In the genomic region with DNA sequence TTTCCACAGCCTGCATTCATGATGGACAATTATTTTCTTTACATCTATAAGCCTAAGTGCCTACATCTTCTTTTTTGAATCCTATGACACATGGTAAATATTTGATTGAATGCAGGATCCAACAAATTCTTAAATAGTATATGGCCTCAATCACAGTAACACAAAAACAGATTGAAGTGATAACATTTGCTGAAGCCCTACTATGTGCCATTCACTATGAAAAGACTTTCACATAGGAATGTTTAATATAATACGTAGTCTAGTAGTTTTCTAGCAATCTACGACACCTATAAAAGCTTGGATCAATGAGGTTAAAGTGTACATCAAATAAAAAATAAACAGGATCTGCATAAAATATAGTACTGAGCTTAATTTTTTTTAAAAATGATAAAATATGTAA, we compare ENCODE assay signal across 22 cellular contexts.
DNase-seq lines count a peak whose midpoint lies in the region; ATAC-seq, FAIRE-seq and TF ChIP-seq lines count a peak whose summit lies in the region.
"Had no signal": no experiment of that assay in that cellular context is flagged by ENCODE, and none has a peak within 500 bp of the region (broad histone marks: within the 10 kb centered on the region; RNA-seq: fewer than 3 reads in every experiment).

No MANE protein-coding gene starts in this region.

- no peak for TF ChIP-seq CTCF in HepG2 (CRISPR knock-in tag; IDR thresholded peaks at IDR 0.05)
- no peak for TF ChIP-seq CTCF in right lobe of liver (IDR thresholded peaks at IDR 0.05)
- no peak for TF ChIP-seq CTCF in K562 (IDR thresholded peaks at IDR 0.05 in 2 of 3, conservative IDR thresholded peaks at IDR 0.05 in 1 of 3; ENCODE audit: insufficient read depth in 2 of 3, low read depth in 1 of 3, low read length in 3 of 3)

- in situ Hi-C loops in HepG2 (cut with HindIII; ENCODE audit: extremely low pct_ligation_motif_present, low pct_unique_long_range_greater_than_20kb): no loop called here
- in situ Hi-C loops in K562 (cut with MboI): no loop called here

- H3K9me1 ChIP-seq in K562 (ENCODE audit: control insufficient read depth, insufficient read depth, low read length): no peaks in the 10 kb centered on the region

- FAIRE-seq in HepG2 (lab: Jason Lieb, UNC) (no peak), K562 (lab: Jason Lieb, UNC) (no peak)
- FAIRE-seq: A549, GM12891 had no signal

- ATAC-seq in HepG2 (no peak), right lobe of liver (no peak), K562 (no peak), GM18868 (IDR thresholded peaks at IDR 0.05; ENCODE audit: unreplicated experiment) (no peak)
- ATAC-seq: A549; CD8-positive, alpha-beta T cell had no signal

- no peaks in the 10 kb centered on the region for H3K4me1 ChIP-seq in HepG2 (ENCODE audit: insufficient read depth, low read length)
- no peaks in the 10 kb centered on the region for H3K4me1 ChIP-seq in right lobe of liver
- peaks cover 0 to 5% of the 10 kb centered on the region in 2 experiments; a peak in 2 of 5 replicates for H3K4me1 ChIP-seq in K562 (replicated peaks in 1 of 2; ENCODE audit: control insufficient read depth in 2 of 2, insufficient read depth in 2 of 2, low read length in 2 of 2)
- H3K4me1 ChIP-seq: A549, Caco-2 had no signal

- CTCF ChIA-PET in HepG2 (lab: Yijun Ruan, JAX; ENCODE audit: low intra/inter-chr PET ratio, low total read pairs) (no interaction called here), K562 (lab: Yijun Ruan, JAX; ENCODE audit: low intra/inter-chr PET ratio) (no interaction called here)

- H3K27ac ChIP-seq in HepG2 (ENCODE audit: extremely low read length, insufficient read depth, low read length): no peak overlapping the region
- H3K27ac ChIP-seq in right lobe of liver: no peak overlapping the region
- no peak overlapping the region for H3K27ac ChIP-seq in K562 (ENCODE audit: extremely low read depth, low read depth, low read length)
- H3K27ac ChIP-seq: 22Rv1; A549; BLaER1 treated with 17β-estradiol and CSF1 and Interleukin-3, amounts not matched to agents 10 nM and 100 nM; C4-2B had no signal

- no peaks in the 10 kb centered on the region for H3K9me3 ChIP-seq in HepG2 (ENCODE audit: low read length)
- H3K9me3 ChIP-seq in right lobe of liver: peaks cover 0 to 6% (median 0%) of the 10 kb centered on the region in 4 donors
- no peaks in the 10 kb centered on the region for H3K9me3 ChIP-seq in K562 (replicated peaks; ENCODE audit: control insufficient read depth, insufficient read depth, low read depth, low read length)

- H3K4me3 ChIP-seq in HepG2 (replicated peaks in 1 of 3; ENCODE audit: insufficient read depth in 1 of 3, low read depth in 2 of 3, low read length in 3 of 3): no peak overlapping the region
- no peak overlapping the region for H3K4me3 ChIP-seq in right lobe of liver
- H3K4me3 ChIP-seq in K562: no peak overlapping the region
- H3K4me3 ChIP-seq: A549; BLaER1 treated with 17β-estradiol and CSF1 and Interleukin-3, amounts not matched to agents 10 nM and 100 nM had no signal

- 99% methylated on average over 2 of the region's 2 CpGs for WGBS in HepG2 (ENCODE audit: low lambda C conversion rate)
- 91% methylated on average over 2 of the region's 2 CpGs for WGBS in right lobe of liver (ENCODE audit: insufficient coverage, low coverage, low lambda C conversion rate, missing lambda C conversion rate)
- WGBS in K562 (ENCODE audit: insufficient coverage, low coverage, missing lambda C conversion rate): 100% methylated on average over 2 of the region's 2 CpGs

- TF ChIP-seq POLR2A in HepG2 (IDR thresholded peaks at IDR 0.05; ENCODE audit: insufficient read depth in 1 of 2, low read depth in 2 of 2, low read length in 2 of 2) (no peak), right lobe of liver (IDR thresholded peaks at IDR 0.05) (no peak), K562 (conservative IDR thresholded peaks at IDR 0.05) (no peak)

- intact Hi-C loops in HepG2 (cut with micrococcal nuclease; ENCODE audit: unreplicated experiment): no loop called here
- intact Hi-C loops in right lobe of liver (cut with DNase I): no loop called here
- intact Hi-C loops in K562 (cut with micrococcal nuclease): no loop called here

- TF ChIP-seq RAD21 in HepG2 (CRISPR knock-in tag; IDR thresholded peaks at IDR 0.05) (no peak), K562 (CRISPR knock-in tag; conservative IDR thresholded peaks at IDR 0.05 in 1 of 2, IDR thresholded peaks at IDR 0.05 in 1 of 2) (no peak)

- TF ChIP-seq EP300 in HepG2 (IDR thresholded peaks at IDR 0.05; ENCODE audit: low read depth in 2 of 2, low read length in 2 of 2): no peak
- TF ChIP-seq EP300 in HepG2 (CRISPR knock-in tag; IDR thresholded peaks at IDR 0.05; ENCODE audit: borderline replicate concordance): no peak
- TF ChIP-seq EP300 in K562 (IDR thresholded peaks at IDR 0.05; ENCODE audit: low read length): no peak

- H3K27me3 ChIP-seq in HepG2 (ENCODE audit: control insufficient read depth in 1 of 2, insufficient read depth in 2 of 2, low read length in 2 of 2) (no peaks in the 10 kb centered on the region), right lobe of liver (no peaks in the 10 kb centered on the region), K562 (ENCODE audit: control insufficient read depth in 2 of 2, insufficient read depth in 2 of 2, low read length in 2 of 2) (no peaks in the 10 kb centered on the region)
- H3K27me3 ChIP-seq: BLaER1 treated with 17β-estradiol and CSF1 and Interleukin-3, amounts not matched to agents 10 nM and 100 nM had no signal

- H3K79me2 ChIP-seq in HepG2 (ENCODE audit: insufficient read depth, low read length) (no peaks in the 10 kb centered on the region), K562 (ENCODE audit: control insufficient read depth, insufficient read depth, low read length) (no peaks in the 10 kb centered on the region)

- no peaks in the 10 kb centered on the region for H4K20me1 ChIP-seq in HepG2 (ENCODE audit: insufficient read depth, low read length)
- no peaks in the 10 kb centered on the region for H4K20me1 ChIP-seq in K562 (replicated peaks; ENCODE audit: control insufficient read depth, insufficient read depth, low read length)

- BruUV-seq in HepG2 (replicated peaks; lab: Mats Ljungman, UMichigan): no TSS peak
- BruUV-seq in K562 (replicated peaks; lab: Mats Ljungman, UMichigan): no TSS peak

- DNase-seq in HepG2 (ENCODE audit: low spot score) (no peak), right lobe of liver (no peak), K562 (ENCODE audit: extremely low read depth in 1 of 4, low spot score in 3 of 4) (no peak), pons (ENCODE audit: low spot score) (no peak)
- DNase-seq: AML-193; Caco-2; Calu3; CD4-positive, alpha-beta T cell; CD8-positive, alpha-beta T cell; DMS 273 treated with DMSO at 0.1 percent for 48 hours; DMS153; DMS53; DMS79; DND-41; EL; GF-D8 had no signal

- POLR2A ChIA-PET in HepG2 (lab: Yijun Ruan, JAX) (no interaction called here), K562 (lab: Yijun Ruan, JAX) (interaction anchor here (0.6 kb wide), 1 partner anchor 9 kb away, joined by 3 read pairs; no protein-coding TSS in a partner anchor)

- H3K4me2 ChIP-seq in HepG2 (ENCODE audit: low read depth, low read length): no peak overlapping the region
- no peak overlapping the region for H3K4me2 ChIP-seq in K562 (ENCODE audit: insufficient read depth, low read length)
- H3K4me2 ChIP-seq: A549; BLaER1 treated with 17β-estradiol and CSF1 and Interleukin-3, amounts not matched to agents 10 nM and 100 nM had no signal

- H3K9ac ChIP-seq in HepG2 (ENCODE audit: insufficient read depth, low read depth, low read length) (no peak overlapping the region), K562 (ENCODE audit: insufficient read depth in 1 of 2, low read depth in 2 of 2, low read length in 2 of 2) (no peak overlapping the region)
- H3K9ac ChIP-seq: BLaER1 treated with 17β-estradiol and CSF1 and Interleukin-3, amounts not matched to agents 10 nM and 100 nM had no signal

- 0 out of 5 replicates have a peak, but pooled peaks cover 0 to 2% of the 10 kb centered on the region in 2 experiments for H3K36me3 ChIP-seq in HepG2 (replicated peaks in 1 of 2; ENCODE audit: control insufficient read depth in 1 of 2, insufficient read depth in 2 of 2, low read length in 2 of 2)
- no peaks in the 10 kb centered on the region for H3K36me3 ChIP-seq in right lobe of liver
- no peaks in the 10 kb centered on the region for H3K36me3 ChIP-seq in K562 (ENCODE audit: control insufficient read depth, insufficient read depth, low read length)

- no peak overlapping the region for H2AFZ ChIP-seq in HepG2 (ENCODE audit: low read length)
- no peak overlapping the region for H2AFZ ChIP-seq in K562 (ENCODE audit: low read depth, low read length)

TF ChIP-seq in HepG2, 621 proteins besides CTCF, POLR2A, EP300 and RAD21:
- TF ChIP-seq ZNF841 (CRISPR knock-in tag; IDR thresholded peaks at IDR 0.05; ENCODE audit: borderline replicate concordance): no peak
- TF ChIP-seq ZNF781 (CRISPR knock-in tag; IDR thresholded peaks at IDR 0.05; ENCODE audit: borderline replicate concordance, not compliant biosample characterization): no peak
- TF ChIP-seq ZKSCAN1 (IDR thresholded peaks at IDR 0.05; ENCODE audit: low read length): peak; percentile 83
- TF ChIP-seq ZNF282 (IDR thresholded peaks at IDR 0.05; ENCODE audit: partially characterized antibody): no peak
- no peak for TF ChIP-seq REL (CRISPR knock-in tag; conservative IDR thresholded peaks at IDR 0.05)

TF ChIP-seq in K562, 482 proteins besides CTCF, POLR2A, EP300 and RAD21:
- TF ChIP-seq KDM2B (CRISPR knock-in tag; IDR thresholded peaks at IDR 0.05) (no peak), ZKSCAN1 (IDR thresholded peaks at IDR 0.05; ENCODE audit: low read depth, low read length) (peak; percentile 86), GTF2A2 (tag; IDR thresholded peaks at IDR 0.05) (no peak), BRCA1 (IDR thresholded peaks at IDR 0.05) (no peak), BRCA1 (CRISPR knock-in tag; IDR thresholded peaks at IDR 0.05) (no peak)
TF ChIP-seq in K562: peak in this region for 1.
